Comparison of ENCODE assay signal across 23 cellular contexts in genomic region chr11:96237759-96238158, GRCh38.
DNase-seq lines count a peak whose midpoint lies in the region; ATAC-seq and TF ChIP-seq lines count a peak whose summit lies in the region.
"Had no signal": no experiment of that assay in that cellular context is flagged by ENCODE, and none has a peak within 500 bp of the region (broad histone marks: within the 10 kb centered on the region; RNA-seq: fewer than 3 reads in every experiment).

No MANE protein-coding gene starts in this region.

- DNase-seq in SK-N-SH = no peak
- DNase-seq in NCI-H2171 treated with DMSO at 0.1 percent for 48 hours (lab: John Stamatoyannopoulos, UW) = peak; percentile 82
- no peak for DNase-seq in esophagus muscularis mucosa (ENCODE audit: extremely low spot score)
- no peak for DNase-seq in vagina (ENCODE audit: extremely low spot score in 2 of 2)
- no peak for DNase-seq in HFFc6
- DNase-seq in T-helper 2 cell treated with Interferon-gamma antibody and Interleukin-4, amounts not matched to agents 5 μg/mL and 100 μg/mL, for 36 hours (ENCODE audit: low spot score) = no peak
- DNase-seq: ACHN; activated CD4-positive, CD25-positive, alpha-beta regulatory T cell treated with anti-CD3 and anti-CD28 coated beads, Interleukin-2, amount 50 U/mL, for 72 hours; activated CD8-positive, alpha-beta memory T cell treated with anti-CD3 and anti-CD28 coated beads, Interleukin-2, amount 10 ng/mL, durations not matched to agents 7 days and 5 days; activated effector memory CD4-positive, alpha-beta T cell treated with Interleukin-2 at 50 U/mL for 16 hours; anterior cingulate cortex; CD4-positive, alpha-beta memory T cell; glutamatergic neuron; immature natural killer cell; mammary epithelial cell; NCI-H1048; NK-92 treated with Interleukin-12 subunit alpha and Interleukin-12 subunit beta, amount 100 ng/mL, for 24 hours; right cardiac atrium; tibial artery had no signal

- H3K79me2 ChIP-seq in SK-N-SH (ENCODE audit: insufficient read depth) = peaks cover 94% of the 10 kb centered on the region

- POLR2A ChIA-PET in SK-N-SH (lab: Yijun Ruan, JAX) = no interaction called here

- TF ChIP-seq POLR2A in esophagus muscularis mucosa (IDR thresholded peaks at IDR 0.05; ENCODE audit: low read depth) = no peak
- no peak for TF ChIP-seq POLR2A in vagina (IDR thresholded peaks at IDR 0.05)

- TF ChIP-seq CTCF in SK-N-SH (IDR thresholded peaks at IDR 0.05) (no peak), esophagus muscularis mucosa (IDR thresholded peaks at IDR 0.05) (no peak), vagina (IDR thresholded peaks at IDR 0.05) (no peak), HFFc6 (IDR thresholded peaks at IDR 0.05) (no peak)

- peaks cover 13% of the 10 kb centered on the region for H3K36me3 Mint-ChIP-seq in HFFc6 (ENCODE audit: low read depth)
- H3K36me3 Mint-ChIP-seq in T-helper 2 cell treated with Interferon-gamma antibody and Interleukin-4, amounts not matched to agents 5 μg/mL and 100 μg/mL, for 36 hours (ENCODE audit: low read depth) = no peaks in the 10 kb centered on the region
- H3K36me3 Mint-ChIP-seq: immature natural killer cell had no signal

- H3K9me2 ChIP-seq in SK-N-SH = no peaks in the 10 kb centered on the region

- H3K36me3 ChIP-seq in SK-N-SH (replicated peaks in 1 of 2; ENCODE audit: control insufficient read depth in 1 of 2, insufficient read depth in 2 of 2, low read length in 1 of 2) (no peaks in the 10 kb centered on the region), esophagus muscularis mucosa (no peaks in the 10 kb centered on the region), vagina (no peaks in the 10 kb centered on the region)
- H3K36me3 ChIP-seq: tibial artery had no signal

- H3K4me2 ChIP-seq in SK-N-SH = no peak overlapping the region

- H3K27ac Mint-ChIP-seq in HFFc6 = no peak overlapping the region
- no peak overlapping the region for H3K27ac Mint-ChIP-seq in T-helper 2 cell treated with Interferon-gamma antibody and Interleukin-4, amounts not matched to agents 5 μg/mL and 100 μg/mL, for 36 hours
- H3K27ac Mint-ChIP-seq: activated CD8-positive, alpha-beta memory T cell treated with anti-CD3 and anti-CD28 coated beads, Interleukin-2, amount 10 ng/mL, durations not matched to agents 7 days and 5 days; CD4-positive, alpha-beta memory T cell; immature natural killer cell had no signal

- H3K9ac ChIP-seq in SK-N-SH = no peak overlapping the region

- H3K9me3 Mint-ChIP-seq in HFFc6 = no peaks in the 10 kb centered on the region
- H3K9me3 Mint-ChIP-seq in T-helper 2 cell treated with Interferon-gamma antibody and Interleukin-4, amounts not matched to agents 5 μg/mL and 100 μg/mL, for 36 hours = no peaks in the 10 kb centered on the region
- H3K9me3 Mint-ChIP-seq: CD4-positive, alpha-beta memory T cell; immature natural killer cell had no signal

- H3K9me3 ChIP-seq in SK-N-SH (no peaks in the 10 kb centered on the region), esophagus muscularis mucosa (no peaks in the 10 kb centered on the region), vagina (no peaks in the 10 kb centered on the region)
- H3K9me3 ChIP-seq: tibial artery had no signal

- no peak for ATAC-seq in SK-N-SH treated with all-trans-retinoic acid at 6 μM for 48 hours
- ATAC-seq in GM18519 (IDR thresholded peaks at IDR 0.05; ENCODE audit: low FRiP score, unreplicated experiment) = no peak
- ATAC-seq: activated CD8-positive, alpha-beta memory T cell treated with anti-CD3 and anti-CD28 coated beads, Interleukin-2, amount 10 ng/mL, durations not matched to agents 7 days and 5 days; K562; right cardiac atrium; Right ventricle myocardium inferior had no signal

- H3K4me3 ChIP-seq in SK-N-SH (ENCODE audit: low read depth in 2 of 2, low read length in 1 of 2) (no peak overlapping the region), esophagus muscularis mucosa (no peak overlapping the region), vagina (no peak overlapping the region)
- H3K4me3 ChIP-seq: K562, tibial artery had no signal

- H3F3A ChIP-seq in SK-N-SH (replicated peaks; ENCODE audit: insufficient read depth) = peaks cover 27% of the 10 kb centered on the region

- no peak for TF ChIP-seq EP300 in SK-N-SH (IDR thresholded peaks at IDR 0.05; ENCODE audit: borderline replicate concordance in 1 of 2, low read depth in 1 of 2, low read length in 1 of 2)
- TF ChIP-seq EP300 in esophagus muscularis mucosa (IDR thresholded peaks at IDR 0.05) = no peak

- H3K27me3 ChIP-seq in SK-N-SH (ENCODE audit: insufficient read depth) (no peaks in the 10 kb centered on the region), esophagus muscularis mucosa (no peaks in the 10 kb centered on the region), vagina (no peaks in the 10 kb centered on the region)
- H3K27me3 ChIP-seq: tibial artery had no signal

- TF ChIP-seq RAD21 in SK-N-SH (IDR thresholded peaks at IDR 0.05; ENCODE audit: low read length) = no peak

- CTCF ChIA-PET in SK-N-SH (lab: Yijun Ruan, JAX) = interaction anchor here (0.9 to 1.5 kb wide), 4 partner anchors 13 to 105 kb away, joined by 3 to 5 read pairs (median 4); partner anchors contain the start of gene MAML2

- WGBS in SK-N-SH (ENCODE audit: low lambda C conversion rate) = 80% methylated on average over 2 of the region's 2 CpGs
- WGBS in esophagus muscularis mucosa = 43% methylated on average over 2 of the region's 2 CpGs

- peaks cover 18% of the 10 kb centered on the region for H3K4me1 Mint-ChIP-seq in HFFc6 (ENCODE audit: low read depth)
- peaks cover 44% of the 10 kb centered on the region for H3K4me1 Mint-ChIP-seq in T-helper 2 cell treated with Interferon-gamma antibody and Interleukin-4, amounts not matched to agents 5 μg/mL and 100 μg/mL, for 36 hours (ENCODE audit: low read depth)

- H3K27ac ChIP-seq in SK-N-SH (ENCODE audit: low read depth in 2 of 2, low read length in 1 of 2) (peak overlapping the region; percentile 15 to 76; a peak in 3 of 4 replicates), esophagus muscularis mucosa (replicated peaks in 1 of 4) (peak overlapping the region; percentile 44 to 67 (median 57)), vagina (peak overlapping the region; percentile 73)

- H4K20me1 ChIP-seq in SK-N-SH (ENCODE audit: insufficient read depth) = no peaks in the 10 kb centered on the region; the same call in 1 of the 2 replicates

- intact Hi-C loops in esophagus muscularis mucosa (cut with DNase I) = loop anchor here (5.0 to 10.0 kb wide), 2 partner anchors 73 to 105 kb away; partner anchors contain the start of gene MAML2
- intact Hi-C loops in vagina (cut with DNase I) = no loop called here

- H3K4me3 Mint-ChIP-seq in HFFc6 = no peak overlapping the region
- H3K4me3 Mint-ChIP-seq in T-helper 2 cell treated with Interferon-gamma antibody and Interleukin-4, amounts not matched to agents 5 μg/mL and 100 μg/mL, for 36 hours = no peak overlapping the region
- H3K4me3 Mint-ChIP-seq: activated CD8-positive, alpha-beta memory T cell treated with anti-CD3 and anti-CD28 coated beads, Interleukin-2, amount 10 ng/mL, durations not matched to agents 7 days and 5 days; CD4-positive, alpha-beta memory T cell; immature natural killer cell had no signal

- peaks cover 3% of the 10 kb centered on the region; the same call in 1 of the 2 replicates for H3K27me3 Mint-ChIP-seq in HFFc6 (ENCODE audit: insufficient read depth)
- no peaks in the 10 kb centered on the region for H3K27me3 Mint-ChIP-seq in T-helper 2 cell treated with Interferon-gamma antibody and Interleukin-4, amounts not matched to agents 5 μg/mL and 100 μg/mL, for 36 hours (ENCODE audit: low read depth)
- H3K27me3 Mint-ChIP-seq: activated CD8-positive, alpha-beta memory T cell treated with anti-CD3 and anti-CD28 coated beads, Interleukin-2, amount 10 ng/mL, durations not matched to agents 7 days and 5 days; CD4-positive, alpha-beta memory T cell had no signal

- H3K4me1 ChIP-seq in SK-N-SH (ENCODE audit: control insufficient read depth in 1 of 2, insufficient read depth in 2 of 2, low read depth in 1 of 2, low read length in 1 of 2) (peaks cover 16 to 69% of the 10 kb centered on the region in 2 experiments; a peak in 3 of 4 replicates), esophagus muscularis mucosa (peaks cover 11 to 67% (median 62%) of the 10 kb centered on the region in 4 donors), vagina (peaks cover 53% of the 10 kb centered on the region)

- no peak overlapping the region for H2AFZ ChIP-seq in SK-N-SH (ENCODE audit: low read depth)

TF ChIP-seq in SK-N-SH, 30 proteins besides CTCF, POLR2A, EP300 and RAD21 (continues in another document):
- TF ChIP-seq POLR2AphosphoS5 (IDR thresholded peaks at IDR 0.05; ENCODE audit: low read depth, low read length) = no peak

TF ChIP-seq in SK-N-SH treated with all-trans-retinoic acid at 6 μM for 48 hours, 23 proteins besides CTCF, POLR2A, EP300 and RAD21 (continues in another document):
- no peak for TF ChIP-seq BACH2 (CRISPR knock-in tag; IDR thresholded peaks at IDR 0.05; ENCODE audit: borderline replicate concordance)
- TF ChIP-seq TCF4 (CRISPR knock-in tag; IDR thresholded peaks at IDR 0.05; ENCODE audit: borderline replicate concordance) = no peak
- no peak for TF ChIP-seq ESRRG (CRISPR knock-in tag; IDR thresholded peaks at IDR 0.05)
- no peak for TF ChIP-seq CSDC2 (CRISPR knock-in tag; IDR thresholded peaks at IDR 0.05)
- no peak for TF ChIP-seq ZNF565 (CRISPR knock-in tag; conservative IDR thresholded peaks at IDR 0.05; ENCODE audit: low read depth)
- TF ChIP-seq, protein P1, sequence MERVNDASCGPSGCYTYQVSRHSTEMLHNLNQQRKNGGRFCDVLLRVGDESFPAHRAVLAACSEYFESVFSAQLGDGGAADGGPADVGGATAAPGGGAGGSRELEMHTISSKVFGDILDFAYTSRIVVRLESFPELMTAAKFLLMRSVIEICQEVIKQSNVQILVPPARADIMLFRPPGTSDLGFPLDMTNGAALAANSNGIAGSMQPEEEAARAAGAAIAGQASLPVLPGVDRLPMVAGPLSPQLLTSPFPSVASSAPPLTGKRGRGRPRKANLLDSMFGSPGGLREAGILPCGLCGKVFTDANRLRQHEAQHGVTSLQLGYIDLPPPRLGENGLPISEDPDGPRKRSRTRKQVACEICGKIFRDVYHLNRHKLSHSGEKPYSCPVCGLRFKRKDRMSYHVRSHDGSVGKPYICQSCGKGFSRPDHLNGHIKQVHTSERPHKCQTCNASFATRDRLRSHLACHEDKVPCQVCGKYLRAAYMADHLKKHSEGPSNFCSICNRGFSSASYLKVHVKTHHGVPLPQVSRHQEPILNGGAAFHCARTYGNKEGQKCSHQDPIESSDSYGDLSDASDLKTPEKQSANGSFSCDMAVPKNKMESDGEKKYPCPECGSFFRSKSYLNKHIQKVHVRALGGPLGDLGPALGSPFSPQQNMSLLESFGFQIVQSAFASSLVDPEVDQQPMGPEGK (CRISPR knock-in tag; IDR thresholded peaks at IDR 0.05; ENCODE audit: borderline replicate concordance) = no peak
